In the genomic region with DNA sequence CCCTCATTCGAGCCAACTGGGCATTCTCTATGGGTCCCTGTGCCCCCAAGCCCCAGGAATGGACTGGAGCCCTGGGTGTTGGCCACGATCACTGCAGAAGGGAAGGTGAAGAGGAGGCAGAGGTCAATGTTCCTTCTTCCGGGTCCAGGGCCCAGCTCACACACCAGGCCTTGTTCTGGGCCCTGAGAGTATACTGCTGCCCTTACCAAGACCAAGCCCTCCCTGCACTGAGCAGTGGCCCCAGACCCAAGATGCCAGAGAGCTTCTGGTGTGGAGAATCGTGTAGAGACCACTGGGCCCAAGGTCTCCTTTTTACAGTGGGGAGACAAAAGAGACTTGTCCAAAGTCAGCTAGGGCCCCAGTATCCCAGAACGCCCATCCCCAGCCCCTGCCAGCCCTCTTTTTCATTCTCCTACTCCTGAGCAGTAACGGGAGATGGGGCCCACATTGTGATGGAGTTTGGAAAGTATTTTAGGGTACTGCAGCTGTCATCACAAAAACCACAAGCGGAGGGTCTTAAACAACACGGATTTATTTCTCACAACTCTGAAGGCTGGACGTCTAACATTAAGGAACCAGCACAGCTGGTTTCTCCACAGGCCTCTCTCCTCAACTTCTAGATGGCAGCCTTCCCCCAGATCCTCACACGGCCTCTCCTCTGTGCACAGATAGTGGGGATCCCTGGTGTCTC, we compare ENCODE assay signal across 29 cellular contexts.
"Had no signal": no experiment of that assay in that cellular context is flagged by ENCODE, and none has a peak within 500 bp of the region (broad histone marks: within the 10 kb centered on the region; RNA-seq: fewer than 3 reads in every experiment).

No MANE protein-coding gene starts in this region.

- H3K4me1 ChIP-seq: body of pancreas, foreskin keratinocyte had no signal

- FAIRE-seq: colon had no signal

- H3K4me3 ChIP-seq: body of pancreas, esophagus muscularis mucosa, gastrocnemius medialis had no signal

- H3K9me3 Mint-ChIP-seq: activated CD4-positive, alpha-beta memory T cell treated with anti-CD3 and anti-CD28 coated beads for 36 hours; activated CD4-positive, alpha-beta T cell treated with anti-CD3 and anti-CD28 coated beads, Interleukin-2, amount 10 ng/mL, durations not matched to agents 24 days and 14 days; activated T-cell treated with anti-CD3 and anti-CD28 coated beads, Interleukin-2, amount 50 U/mL, for 24 hours; activated T-cell treated with anti-CD3 and anti-CD28 coated beads, Interleukin-2, amount 50 U/mL, for 72 hours; effector memory CD8-positive, alpha-beta T cell had no signal

- ATAC-seq: activated CD4-positive, alpha-beta T cell treated with anti-CD3 and anti-CD28 coated beads for 36 hours; activated CD8-positive, alpha-beta T cell treated with anti-CD3 and anti-CD28 coated beads, Interleukin-2, amount 10 ng/mL, durations not matched to agents 7 days and 5 days; activated T-cell treated with anti-CD3 and anti-CD28 coated beads, Interleukin-2, amount 50 U/mL, for 72 hours; body of pancreas; effector memory CD8-positive, alpha-beta T cell; foreskin keratinocyte; gastrocnemius medialis had no signal

- H3K9me3 ChIP-seq: body of pancreas, esophagus muscularis mucosa, gastrocnemius medialis had no signal

- H3K36me3 Mint-ChIP-seq: activated CD4-positive, alpha-beta memory T cell treated with anti-CD3 and anti-CD28 coated beads for 36 hours; activated naive CD8-positive, alpha-beta T cell had no signal

- H3K27ac Mint-ChIP-seq: activated CD4-positive, alpha-beta memory T cell treated with anti-CD3 and anti-CD28 coated beads for 36 hours; activated CD4-positive, alpha-beta T cell treated with anti-CD3 and anti-CD28 coated beads for 36 hours; activated CD4-positive, alpha-beta T cell treated with anti-CD3 and anti-CD28 coated beads, Interleukin-2, amount 10 ng/mL, durations not matched to agents 24 days and 14 days; activated CD8-positive, alpha-beta T cell treated with anti-CD3 and anti-CD28 coated beads, Interleukin-2, amount 10 ng/mL, durations not matched to agents 7 days and 5 days; activated naive CD8-positive, alpha-beta T cell; activated T-cell treated with anti-CD3 and anti-CD28 coated beads, Interleukin-2, amount 50 U/mL, for 24 hours; activated T-cell treated with anti-CD3 and anti-CD28 coated beads, Interleukin-2, amount 50 U/mL, for 72 hours had no signal

- H3K27ac ChIP-seq: body of pancreas, esophagus muscularis mucosa, foreskin keratinocyte had no signal

- H3K36me3 ChIP-seq: esophagus muscularis mucosa, gastrocnemius medialis had no signal

- H3K27me3 ChIP-seq: body of pancreas, foreskin keratinocyte, gastrocnemius medialis had no signal

- H3K27me3 Mint-ChIP-seq: activated CD4-positive, alpha-beta memory T cell treated with anti-CD3 and anti-CD28 coated beads for 36 hours; activated CD4-positive, alpha-beta T cell treated with anti-CD3 and anti-CD28 coated beads for 36 hours; activated CD4-positive, alpha-beta T cell treated with anti-CD3 and anti-CD28 coated beads, Interleukin-2, amount 10 ng/mL, durations not matched to agents 24 days and 14 days; activated naive CD8-positive, alpha-beta T cell; activated T-cell treated with anti-CD3 and anti-CD28 coated beads, Interleukin-2, amount 50 U/mL, for 24 hours had no signal

- H3K4me3 Mint-ChIP-seq: activated CD4-positive, alpha-beta memory T cell treated with anti-CD3 and anti-CD28 coated beads for 36 hours; activated CD4-positive, alpha-beta T cell treated with anti-CD3 and anti-CD28 coated beads for 36 hours; activated CD4-positive, alpha-beta T cell treated with anti-CD3 and anti-CD28 coated beads, Interleukin-2, amount 10 ng/mL, durations not matched to agents 24 days and 14 days; activated CD8-positive, alpha-beta T cell treated with anti-CD3 and anti-CD28 coated beads, Interleukin-2, amount 10 ng/mL, durations not matched to agents 7 days and 5 days; activated naive CD8-positive, alpha-beta T cell; activated T-cell treated with anti-CD3 and anti-CD28 coated beads, Interleukin-2, amount 50 U/mL, for 24 hours; activated T-cell treated with anti-CD3 and anti-CD28 coated beads, Interleukin-2, amount 50 U/mL, for 72 hours; effector memory CD8-positive, alpha-beta T cell had no signal

- DNase-seq: activated CD4-positive, alpha-beta memory T cell treated with anti-CD3 and anti-CD28 coated beads for 36 hours; activated CD4-positive, alpha-beta T cell treated with anti-CD3 and anti-CD28 coated beads for 36 hours; activated CD4-positive, alpha-beta T cell treated with anti-CD3 and anti-CD28 coated beads, Interleukin-2, amount 10 ng/mL, durations not matched to agents 24 days and 14 days; activated CD4-positive, CD25-positive, alpha-beta regulatory T cell; activated CD4-positive, CD25-positive, alpha-beta regulatory T cell treated with anti-CD3 and anti-CD28 coated beads, Interleukin-2, amount 50 U/mL, for 72 hours; activated CD8-positive, alpha-beta memory T cell treated with anti-CD3 and anti-CD28 coated beads, Interleukin-2, amount 50 U/mL, for 48 hours; activated CD8-positive, alpha-beta T cell treated with anti-CD3 and anti-CD28 coated beads, Interleukin-2, amount 10 ng/mL, durations not matched to agents 7 days and 5 days; activated effector memory CD4-positive, alpha-beta T cell treated with Interleukin-2 at 50 U/mL for 16 hours; activated gamma-delta T cell treated with Interleukin-2 at 50 U/mL for 16 hours; activated naive CD4-positive, alpha-beta T cell treated with anti-CD3 and anti-CD28 coated beads, Interleukin-2, amount 50 U/mL, for 16 hours; activated naive CD4-positive, alpha-beta T cell treated with Interleukin-2 at 50 U/mL for 16 hours; activated T-cell treated with anti-CD3 and anti-CD28 coated beads for 4 hours; activated T-cell treated with anti-CD3 and anti-CD28 coated beads, Interleukin-2, amount 50 U/mL, for 24 hours; activated T-cell treated with anti-CD3 and anti-CD28 coated beads, Interleukin-2, amount 50 U/mL, for 72 hours; amniotic stem cell; anterior cingulate cortex; body of pancreas; caudate nucleus; cortex of kidney; dermis blood vessel endothelial cell; effector CD4-positive, alpha-beta T cell; effector memory CD8-positive, alpha-beta T cell; erythroblast; foreskin keratinocyte; gastrocnemius medialis; T-helper 2 cell had no signal
